In the genomic region with DNA sequence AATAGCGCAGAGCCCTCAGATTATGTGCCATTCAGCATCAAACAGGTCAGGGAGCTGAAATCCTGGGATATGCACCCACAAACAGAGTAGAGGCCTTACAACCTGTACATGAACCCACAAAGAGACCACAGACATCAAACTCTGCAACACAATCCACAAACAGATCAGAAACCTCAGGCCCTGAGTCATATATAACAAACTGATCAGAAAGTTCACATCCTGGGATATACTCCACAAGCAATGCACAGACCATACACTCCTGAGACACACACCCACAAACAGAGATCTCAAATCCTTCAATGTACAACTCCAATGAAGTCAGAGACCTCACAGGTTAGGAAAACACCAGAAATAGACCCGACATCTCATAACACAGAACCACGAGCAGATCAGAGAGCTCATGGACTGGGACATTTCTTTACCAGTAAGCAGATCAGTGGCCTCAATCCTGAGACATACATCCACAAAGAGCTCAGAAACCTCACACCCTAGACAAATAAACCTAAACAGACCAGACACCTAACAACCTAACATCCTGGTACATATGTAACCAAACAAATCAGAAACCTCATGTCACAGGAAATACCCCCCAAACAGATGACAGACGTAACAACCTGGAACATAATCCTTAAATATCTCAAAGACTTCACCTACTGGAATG, we compare ENCODE assay signal across 18 cellular contexts. TPM values are rescaled to one million over a fixed set of nuclear protein-coding genes. Genes with fewer than 3 reads are reported as not detected.
"Had no signal": no experiment of that assay in that cellular context is flagged by ENCODE, and none has a peak within 500 bp of the region (broad histone marks: within the 10 kb centered on the region; RNA-seq: fewer than 3 reads in every experiment).

No MANE protein-coding gene starts in this region.

- H3K4me3 ChIP-seq: body of pancreas, lower lobe of right lung, neural progenitor cell, psoas muscle had no signal

- ATAC-seq: activated CD4-positive, CD25-positive, alpha-beta regulatory T cell treated with anti-CD3 and anti-CD28 coated beads, Interleukin-2, amount 50 U/mL, for 24 hours; body of pancreas; left cardiac atrium; lower lobe of right lung; psoas muscle; sciatic nerve had no signal

- H3K27ac ChIP-seq: body of pancreas, lower lobe of right lung, neural progenitor cell, psoas muscle had no signal

- H3K27ac Mint-ChIP-seq: activated CD4-positive, alpha-beta memory T cell treated with anti-CD3 and anti-CD28 coated beads for 36 hours; activated T-helper 2 cell treated with anti-CD3 and anti-CD28 coated beads, Interferon-gamma antibody, Interleukin-2, Interleukin-4, amounts not matched to agents 10 μg/mL and 5 μg/mL and 100 μg/mL, durations not matched to agents 14 hours and 24 hours and 36 hours; neural progenitor cell had no signal

- H3K4me3 Mint-ChIP-seq: activated CD4-positive, alpha-beta memory T cell treated with anti-CD3 and anti-CD28 coated beads for 36 hours; neural progenitor cell had no signal

- H3K4me1 Mint-ChIP-seq: neural progenitor cell had no signal

- H3K27me3 ChIP-seq: body of pancreas, neural progenitor cell had no signal

- H3K9me3 Mint-ChIP-seq: activated CD4-positive, alpha-beta memory T cell treated with anti-CD3 and anti-CD28 coated beads for 36 hours; activated T-helper 2 cell treated with anti-CD3 and anti-CD28 coated beads, Interferon-gamma antibody, Interleukin-2, Interleukin-4, amounts not matched to agents 10 μg/mL and 5 μg/mL and 100 μg/mL, durations not matched to agents 14 hours and 24 hours and 36 hours had no signal

- H3K9me3 ChIP-seq: body of pancreas, lower lobe of right lung, psoas muscle had no signal

- H3K36me3 Mint-ChIP-seq: activated CD4-positive, alpha-beta memory T cell treated with anti-CD3 and anti-CD28 coated beads for 36 hours; neural progenitor cell had no signal

- H3K4me1 ChIP-seq: body of pancreas, lower lobe of right lung, neural progenitor cell, psoas muscle had no signal

- H3K36me3 ChIP-seq: lower lobe of right lung, neural progenitor cell had no signal

- DNase-seq: activated CD4-positive, alpha-beta memory T cell treated with anti-CD3 and anti-CD28 coated beads for 36 hours; activated CD8-positive, alpha-beta memory T cell treated with anti-CD3 and anti-CD28 coated beads, Interleukin-2, amount 50 U/mL, for 48 hours; activated naive CD4-positive, alpha-beta T cell treated with anti-CD3 and anti-CD28 coated beads, Interleukin-2, amount 50 U/mL, for 16 hours; amygdala; body of pancreas; effector CD8-positive, alpha-beta T cell; foreskin melanocyte; left cardiac atrium; lower lobe of right lung; psoas muscle; T1000 had no signal

- H3K27me3 Mint-ChIP-seq: activated CD4-positive, alpha-beta memory T cell treated with anti-CD3 and anti-CD28 coated beads for 36 hours had no signal

RNA-seq across cellular contexts. Expression of a gene that starts 40.8 kb away (rescaled TPM):
- total RNA-seq: activated CD4-positive, alpha-beta memory T cell treated with anti-CD3 and anti-CD28 coated beads for 36 hours; activated T-helper 2 cell treated with anti-CD3 and anti-CD28 coated beads, Interferon-gamma antibody, Interleukin-2, Interleukin-4, amounts not matched to agents 10 μg/mL and 5 μg/mL and 100 μg/mL, durations not matched to agents 14 hours and 24 hours and 36 hours; body of pancreas; fibroblast of lung; left cardiac atrium; osteocyte; psoas muscle; sciatic nerve; urinary bladder had no signal
- polyA plus RNA-seq: fibroblast of lung, psoas muscle, urinary bladder had no signal
